10 cellular contexts compared by ENCODE assay signal in genomic region chr4:17812801-17813200, GRCh38. TPM values are rescaled to one million over a fixed set of nuclear protein-coding genes. Genes with fewer than 3 reads are reported as not detected.
DNase-seq lines count a peak whose midpoint lies in the region; TF ChIP-seq lines count a peak whose summit lies in the region.
"Had no signal": no experiment of that assay in that cellular context is flagged by ENCODE, and none has a peak within 500 bp of the region (broad histone marks: within the 10 kb centered on the region; RNA-seq: fewer than 3 reads in every experiment).

No MANE protein-coding gene starts in this region.

- peaks cover 30% of the 10 kb centered on the region for H3K4me1 Mint-ChIP-seq in nephron

- peaks cover 13% of the 10 kb centered on the region for H3K36me3 Mint-ChIP-seq in nephron (ENCODE audit: low read depth)
- H3K36me3 Mint-ChIP-seq: mesothelial cell of epicardium had no signal

- peak overlapping the region; percentile 98 for H3K4me3 ChIP-seq in astrocyte of the spinal cord (ENCODE audit: low read depth, low read length)

- TF ChIP-seq CTCF in astrocyte of the spinal cord (IDR thresholded peaks at IDR 0.05; ENCODE audit: low read depth, low read length) (no peak), nephron (IDR thresholded peaks at IDR 0.05; ENCODE audit: unreplicated experiment in 3 of 3) (no peak)

- peak overlapping the region; percentile 86 to 95 (median 89) for H3K4me3 Mint-ChIP-seq in nephron

- no peaks in the 10 kb centered on the region for H3K27me3 Mint-ChIP-seq in nephron (ENCODE audit: low read depth)

- H3K27ac ChIP-seq in caudate nucleus (ENCODE audit: low read depth, low read length) = no peak overlapping the region

- no peaks in the 10 kb centered on the region for H3K9me3 Mint-ChIP-seq in nephron
- H3K9me3 Mint-ChIP-seq: mesothelial cell of epicardium had no signal

- in situ Hi-C loops in astrocyte of the spinal cord (cut with HindIII; ENCODE audit: low sequenced_read_pairs) = no loop called here

- peak; percentile 19 for DNase-seq in DMS 273 (lab: John Stamatoyannopoulos, UW; ENCODE audit: unreplicated experiment)
- no peak for DNase-seq in DMS 273 treated with DMSO at 0.1 percent for 48 hours (lab: John Stamatoyannopoulos, UW)
- DNase-seq in M059J (ENCODE audit: low read depth) = peak; percentile 24
- peak; percentile 38 for DNase-seq in astrocyte of the spinal cord (ENCODE audit: low read depth, low spot score)
- DNase-seq in caudate nucleus (lab: John Stamatoyannopoulos, UW) = no peak
- no peak for DNase-seq in effector CD4-positive, alpha-beta T cell
- no peak for DNase-seq in NCI-H345 (lab: John Stamatoyannopoulos, UW)
- DNase-seq: NCI-H1436 treated with DMSO at 0.1 percent for 48 hours had no signal

- no peak overlapping the region for H3K27ac Mint-ChIP-seq in nephron
- H3K27ac Mint-ChIP-seq: mesothelial cell of epicardium had no signal

RNA-seq across cellular contexts. Expression of gene NCAPG, which starts 2.0 kb away (rescaled TPM):
- total RNA-seq in M059J (2014; rRNA removed; shearing (Covaris generic)) = 51.7 and 71.8 TPM in 2 replicates

RNA-seq across cellular contexts. Expression of gene DCAF16, which starts 2.2 kb away (rescaled TPM):
- total RNA-seq in M059J (2014; rRNA removed; shearing (Covaris generic)) = 31.4 and 56.9 TPM in 2 replicates

RNA-seq across cellular contexts. Expression of gene FAM184B, which starts 31.4 kb away (rescaled TPM):
- 0.02 TPM in 1 of 2 replicates, not detected in the other for total RNA-seq in M059J (2014; rRNA removed; shearing (Covaris generic))

Comparison
In these comparisons a context has a peak if more than half of its experiments do, and no peak if none do; other contexts are left out.
1. DNase-seq: peak in DMS 273 (single experiment), M059J (single experiment) and astrocyte of the spinal cord (single experiment); none in DMS 273 treated with DMSO at 0.1 percent for 48 hours (single experiment), caudate nucleus (0 of 61), effector CD4-positive, alpha-beta T cell (single experiment) and NCI-H345 (single experiment).